ENCODE assay signal across 25 cellular contexts in the genomic region with DNA sequence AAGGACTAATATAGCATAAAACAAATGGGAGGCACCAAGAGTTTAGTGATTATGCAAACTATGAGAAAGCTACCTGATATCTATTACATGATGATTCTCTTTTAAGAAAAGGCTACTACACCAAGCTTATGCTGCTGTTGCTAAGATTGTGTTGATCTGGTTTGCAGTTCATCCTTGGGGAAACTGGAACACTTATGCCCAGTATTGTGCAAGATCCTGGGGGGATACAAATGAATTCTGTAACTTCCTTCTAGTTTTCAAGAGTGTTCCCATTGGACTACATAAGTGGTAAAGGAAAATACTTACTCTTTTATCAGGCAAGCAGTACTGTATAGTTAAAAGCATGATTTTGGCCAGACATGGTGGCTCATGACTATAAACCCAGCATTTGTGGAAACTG. TPM values are rescaled to one million over a fixed set of nuclear protein-coding genes. Genes with fewer than 3 reads are reported as not detected.
DNase-seq lines count a peak whose midpoint lies in the region; ATAC-seq, FAIRE-seq and TF ChIP-seq lines count a peak whose summit lies in the region.
"Had no signal": no experiment of that assay in that cellular context is flagged by ENCODE, and none has a peak within 500 bp of the region (broad histone marks: within the 10 kb centered on the region; RNA-seq: fewer than 3 reads in every experiment).

No MANE protein-coding gene starts in this region.

- H3K9ac ChIP-seq in HepG2 (ENCODE audit: insufficient read depth, low read depth, low read length) = no peak overlapping the region
- H3K9ac ChIP-seq: GM23248 had no signal

- H3K4me1 ChIP-seq in A673 (ENCODE audit: insufficient read depth, low read length, poor library complexity, severe bottlenecking) (peaks cover 39% of the 10 kb centered on the region), HepG2 (ENCODE audit: insufficient read depth, low read length) (peaks cover 9% of the 10 kb centered on the region; the same call in 1 of the 2 replicates), GM23338 (ENCODE audit: insufficient read depth) (peaks cover 15% of the 10 kb centered on the region)
- H3K4me1 ChIP-seq: BE2C had no signal

- H3K4me2 ChIP-seq in HepG2 (ENCODE audit: low read depth, low read length) (no peak overlapping the region), GM23338 (no peak overlapping the region)

- no peak for TF ChIP-seq RAD21 in HepG2 (CRISPR knock-in tag; IDR thresholded peaks at IDR 0.05)

- TF ChIP-seq CTCF in A673 (conservative IDR thresholded peaks at IDR 0.05; ENCODE audit: low read depth, low read length) (no peak), NB4 (IDR thresholded peaks at IDR 0.05; ENCODE audit: low read depth, low read length) (no peak), bronchial epithelial cell (IDR thresholded peaks at IDR 0.05; ENCODE audit: insufficient read depth, low read length, severe bottlenecking) (no peak), HepG2 (CRISPR knock-in tag; IDR thresholded peaks at IDR 0.05) (no peak), GM23338 (conservative IDR thresholded peaks at IDR 0.05; ENCODE audit: low read depth in 2 of 2) (no peak)

- H3K27ac Mint-ChIP-seq in GM23338 = no peak overlapping the region
- H3K27ac Mint-ChIP-seq: HFFc6 had no signal

- H3K4me3 ChIP-seq in A673 (ENCODE audit: low read depth, low read length, poor library complexity, severe bottlenecking) (no peak overlapping the region), NB4 (ENCODE audit: low read depth, low read length) (no peak overlapping the region), bronchial epithelial cell (ENCODE audit: low read depth, low read length) (no peak overlapping the region), HepG2 (replicated peaks in 1 of 3; ENCODE audit: insufficient read depth in 1 of 3, low read depth in 2 of 3, low read length in 3 of 3) (no peak overlapping the region), GM23338 (no peak overlapping the region)
- H3K4me3 ChIP-seq: GM23248, HAP-1 had no signal

- H3K4me3 Mint-ChIP-seq in GM23338 = no peak overlapping the region
- H3K4me3 Mint-ChIP-seq: CD4-positive, alpha-beta memory T cell; HFFc6 had no signal

- in situ Hi-C loops in HepG2 (cut with HindIII; ENCODE audit: extremely low pct_ligation_motif_present, low pct_unique_long_range_greater_than_20kb) = no loop called here

- H3K79me2 ChIP-seq in HepG2 (ENCODE audit: insufficient read depth, low read length) = no peaks in the 10 kb centered on the region
- H3K79me2 ChIP-seq in GM23338 (replicated peaks; ENCODE audit: insufficient read depth) = no peaks in the 10 kb centered on the region

- H3K9me3 Mint-ChIP-seq in GM23338 = peaks cover 3% of the 10 kb centered on the region; the same call in 1 of the 3 replicates

- FAIRE-seq in bronchial epithelial cell (lab: Jason Lieb, UNC) (peak; percentile 28), HepG2 (lab: Jason Lieb, UNC) (no peak)
- FAIRE-seq: A204.1, G401.6, GM12892, H54 had no signal

- no peaks in the 10 kb centered on the region; the same call in 2 of the 3 replicates for H3K36me3 Mint-ChIP-seq in GM23338 (ENCODE audit: low read depth)

- CTCF ChIA-PET in A673 (lab: Charles Lee) = no interaction called here
- CTCF ChIA-PET in HepG2 (lab: Yijun Ruan, JAX; ENCODE audit: low intra/inter-chr PET ratio, low total read pairs) = no interaction called here

- H3K27ac ChIP-seq in A673 (ENCODE audit: low read depth, low read length, poor library complexity, severe bottlenecking) (peak overlapping the region; percentile 33), HepG2 (ENCODE audit: extremely low read length, insufficient read depth, low read length) (no peak overlapping the region), GM23338 (ENCODE audit: low read depth) (no peak overlapping the region)
- H3K27ac ChIP-seq: 22Rv1, GM23248 had no signal

- peaks cover 3% of the 10 kb centered on the region for H3K27me3 Mint-ChIP-seq in GM23338 (ENCODE audit: insufficient read depth, low read depth, poor library complexity)
- H3K27me3 Mint-ChIP-seq: CD4-positive, alpha-beta memory T cell had no signal

- ATAC-seq in HepG2 (no peak), GM19455 (IDR thresholded peaks at IDR 0.05; ENCODE audit: unreplicated experiment) (no peak), GM21825 (IDR thresholded peaks at IDR 0.05; ENCODE audit: unreplicated experiment) (no peak), GM23338 (no peak)

- intact Hi-C loops in A673 (cut with micrococcal nuclease; ENCODE audit: unreplicated experiment) = loop anchor here (5.0 kb wide), 1 partner anchor 35 kb away; no protein-coding TSS in a partner anchor
- intact Hi-C loops in HepG2 (cut with micrococcal nuclease; ENCODE audit: unreplicated experiment) = no loop called here

- H3K9me3 ChIP-seq in A673 (ENCODE audit: low read depth, low read length, poor library complexity, severe bottlenecking) (no peaks in the 10 kb centered on the region), HepG2 (ENCODE audit: low read length) (no peaks in the 10 kb centered on the region)
- H3K9me3 ChIP-seq: BE2C, HAP-1 had no signal

- TF ChIP-seq POLR2A in NB4 (IDR thresholded peaks at IDR 0.05; ENCODE audit: extremely low read depth, insufficient read length) = no peak
- TF ChIP-seq POLR2A in HepG2 (IDR thresholded peaks at IDR 0.05; ENCODE audit: insufficient read depth in 1 of 2, low read depth in 2 of 2, low read length in 2 of 2) = no peak

- no peaks in the 10 kb centered on the region for H3K27me3 ChIP-seq in A673 (replicated peaks; ENCODE audit: insufficient read depth, low read depth, low read length, poor library complexity)
- H3K27me3 ChIP-seq in bronchial epithelial cell (ENCODE audit: control insufficient read depth, insufficient read depth, low read length) = no peaks in the 10 kb centered on the region
- peaks cover 0 to 12% of the 10 kb centered on the region in 2 experiments; a peak in 3 of 5 replicates for H3K27me3 ChIP-seq in HepG2 (ENCODE audit: control insufficient read depth in 1 of 2, insufficient read depth in 2 of 2, low read length in 2 of 2)
- no peaks in the 10 kb centered on the region for H3K27me3 ChIP-seq in GM23338 (ENCODE audit: insufficient read depth)
- H3K27me3 ChIP-seq: BE2C had no signal

- TF ChIP-seq EP300 in HepG2 (IDR thresholded peaks at IDR 0.05; ENCODE audit: low read depth in 2 of 2, low read length in 2 of 2) (no peak), HepG2 (CRISPR knock-in tag; IDR thresholded peaks at IDR 0.05; ENCODE audit: borderline replicate concordance) (no peak)

- H4K20me1 ChIP-seq in HepG2 (ENCODE audit: insufficient read depth, low read length) (no peaks in the 10 kb centered on the region), GM23338 (replicated peaks; ENCODE audit: insufficient read depth) (no peaks in the 10 kb centered on the region)

- POLR2A ChIA-PET in A673 (lab: Charles Lee; ENCODE audit: low non-redundant PET) (interaction anchor here (0.6 kb wide), 1 partner anchor 536 kb away, joined by 3 read pairs; a partner anchor contains a TSS), HepG2 (lab: Yijun Ruan, JAX) (no interaction called here)

- DNase-seq in A673 (ENCODE audit: low spot score) (no peak), NB4 (ENCODE audit: low read depth) (peak; percentile 22), bronchial epithelial cell (ENCODE audit: low read depth) (no peak), HepG2 (ENCODE audit: low spot score) (no peak), GM23338 (ENCODE audit: low spot score) (no peak)
- no peak for DNase-seq in activated CD8-positive, alpha-beta memory T cell treated with anti-CD3 and anti-CD28 coated beads, Interleukin-2, amount 50 U/mL, for 48 hours
- DNase-seq: ACHN; AML-193; BE2C; C1 segment of cervical spinal cord; Calu3; CD4-positive, alpha-beta memory T cell; COR-L47; DMS153; DND-41; GM23248; HFFc6 had no signal

- H3K36me3 ChIP-seq in A673 (ENCODE audit: insufficient read depth, low read length, poor library complexity, severe bottlenecking) = peaks cover 37% of the 10 kb centered on the region
- no peaks in the 10 kb centered on the region for H3K36me3 ChIP-seq in bronchial epithelial cell (ENCODE audit: control insufficient read depth, insufficient read depth, low read length)
- no peaks in the 10 kb centered on the region for H3K36me3 ChIP-seq in HepG2 (replicated peaks in 1 of 2; ENCODE audit: control insufficient read depth in 1 of 2, insufficient read depth in 2 of 2, low read length in 2 of 2)
- no peaks in the 10 kb centered on the region for H3K36me3 ChIP-seq in GM23338 (ENCODE audit: insufficient read depth)
- H3K36me3 ChIP-seq: BE2C, HAP-1 had no signal

- H3K9me2 ChIP-seq in GM23338 (ENCODE audit: insufficient read depth) = 0 out of 2 replicates have a peak, but pooled peaks cover under 1% of the 10 kb centered on the region

- H2AFZ ChIP-seq in HepG2 (ENCODE audit: low read length) (no peak overlapping the region), GM23338 (no peak overlapping the region)
- H2AFZ ChIP-seq: GM23248 had no signal

- peaks cover 7% of the 10 kb centered on the region; the same call in 1 of the 2 replicates for H3F3A ChIP-seq in GM23338 (replicated peaks; ENCODE audit: low read depth)

- BruUV-seq in A673 (replicated peaks; lab: Mats Ljungman, UMichigan) (no TSS peak), HepG2 (replicated peaks; lab: Mats Ljungman, UMichigan) (no TSS peak)

- peaks cover 10% of the 10 kb centered on the region; the same call in 2 of the 3 replicates for H3K4me1 Mint-ChIP-seq in GM23338

RNA-seq across cellular contexts. Expression of a gene that starts 3.1 kb away (rescaled TPM):
- total RNA-seq in A673 (2021) (76.2 and 78.9 TPM in 2 replicates), bronchial epithelial cell (1.3 and 2.6 TPM in 2 replicates), HepG2 (2016; rRNA removed; fragmentation: Illumina TruSeq; extraction: Trizol) (3.9 and 4.4 TPM in 2 replicates)
- total RNA-seq in HepG2 (2016; cell fraction: cytosol; rRNA removed; fragmentation: Illumina TruSeq; extraction: Trizol; ENCODE audit: low read depth) = 0.91 and 0.97 TPM in 2 replicates
- total RNA-seq in HepG2 (2016; cell fraction: insoluble cytoplasmic fraction; rRNA removed; fragmentation: Illumina TruSeq; extraction: Trizol) = 3.6 and 4.5 TPM in 2 replicates
- total RNA-seq in HepG2 (2016; cell fraction: membrane; rRNA removed; fragmentation: Illumina TruSeq; extraction: Trizol) = 1.5 and 1.7 TPM in 2 replicates
- total RNA-seq in HepG2 (2016; cell fraction: nucleus; rRNA removed; fragmentation: Illumina TruSeq; extraction: Trizol) = 1.8 and 2.1 TPM in 2 replicates
- polyA plus RNA-seq in HepG2 (2011; rRNA removed) (0.42 and 0.64 TPM in 2 replicates), GM23338 (2016; fragmentation: Nextera tagmentation; extraction: Ambion mirVana) (14.0 and 15.6 TPM in 2 replicates)
- polyA plus RNA-seq in HepG2 (2011; cell fraction: cytosol; rRNA removed) = 0.35 and 0.45 TPM in 2 replicates
- 0.29 and 0.57 TPM in 2 replicates for polyA plus RNA-seq in HepG2 (2011; cell fraction: nucleus; rRNA removed)
- polyA plus RNA-seq in HepG2 (2012) = 0.74 and 1.0 TPM in 2 replicates
- polyA plus RNA-seq in HepG2 (2016; cell fraction: cytosol; fragmentation: Illumina TruSeq; extraction: Trizol; ENCODE audit: low read depth) = 0.60 and 0.80 TPM in 2 replicates
- polyA plus RNA-seq in HepG2 (2016; cell fraction: insoluble cytoplasmic fraction; fragmentation: Illumina TruSeq; extraction: Trizol; ENCODE audit: low read depth) = 6.2 and 6.7 TPM in 2 replicates
- 0.89 and 0.91 TPM in 2 replicates for polyA plus RNA-seq in HepG2 (2016; cell fraction: membrane; fragmentation: Illumina TruSeq; extraction: Trizol; ENCODE audit: low read depth)
- polyA plus RNA-seq in HepG2 (2016; cell fraction: nucleus; fragmentation: Illumina TruSeq; extraction: Trizol; ENCODE audit: insufficient read depth, low read depth) = 2.8 and 3.6 TPM in 2 replicates
- polyA minus RNA-seq in HepG2 (2011; rRNA and poly(A)+ RNA removed; ENCODE audit: low replicate concordance) = 0.46 and 2.2 TPM in 2 replicates
- 0.40 TPM in 1 of 2 replicates, not detected in the other for polyA minus RNA-seq in HepG2 (2011; cell fraction: cytosol; rRNA and poly(A)+ RNA removed)
- 1.5 TPM in 2 replicates for polyA minus RNA-seq in HepG2 (2011; cell fraction: nucleus; rRNA and poly(A)+ RNA removed)
- total RNA-seq in GM23338 (2014; rRNA removed; shearing (Covaris generic)) = 3.0 and 6.2 TPM in 2 replicates

RNA-seq across cellular contexts. Expression of a gene that starts 30.9 kb away (rescaled TPM):
- 4.0 and 4.9 TPM in 2 replicates for total RNA-seq in A673 (2021)
- 0.51 and 0.79 TPM in 2 replicates for total RNA-seq in bronchial epithelial cell
- total RNA-seq in HepG2 (2016; rRNA removed; fragmentation: Illumina TruSeq; extraction: Trizol) = 0.31 and 0.52 TPM in 2 replicates
- total RNA-seq in HepG2 (2016; cell fraction: cytosol; rRNA removed; fragmentation: Illumina TruSeq; extraction: Trizol; ENCODE audit: low read depth) = 0.40 TPM in 1 of 2 replicates, not detected in the other
- 0.61 and 1.2 TPM in 2 replicates for total RNA-seq in HepG2 (2016; cell fraction: insoluble cytoplasmic fraction; rRNA removed; fragmentation: Illumina TruSeq; extraction: Trizol)
- 0.59 and 1.00 TPM in 2 replicates for total RNA-seq in HepG2 (2016; cell fraction: membrane; rRNA removed; fragmentation: Illumina TruSeq; extraction: Trizol)
- total RNA-seq in HepG2 (2016; cell fraction: nucleus; rRNA removed; fragmentation: Illumina TruSeq; extraction: Trizol) = 1.0 and 1.8 TPM in 2 replicates
- polyA plus RNA-seq in HepG2 (2011; rRNA removed) = 0.57 and 0.70 TPM in 2 replicates
- 0.15 and 0.38 TPM in 2 replicates for polyA plus RNA-seq in HepG2 (2011; cell fraction: cytosol; rRNA removed)
- polyA plus RNA-seq in HepG2 (2011; cell fraction: nucleus; rRNA removed) = 0.21 and 0.83 TPM in 2 replicates
- 0.35 and 0.38 TPM in 2 replicates for polyA plus RNA-seq in HepG2 (2012)
- polyA plus RNA-seq in HepG2 (2016; cell fraction: cytosol; fragmentation: Illumina TruSeq; extraction: Trizol; ENCODE audit: low read depth) = 0.24 and 0.46 TPM in 2 replicates
- 1.4 and 1.5 TPM in 2 replicates for polyA plus RNA-seq in HepG2 (2016; cell fraction: insoluble cytoplasmic fraction; fragmentation: Illumina TruSeq; extraction: Trizol; ENCODE audit: low read depth)
- 0.37 and 0.76 TPM in 2 replicates for polyA plus RNA-seq in HepG2 (2016; cell fraction: membrane; fragmentation: Illumina TruSeq; extraction: Trizol; ENCODE audit: low read depth)
- 2.0 and 2.4 TPM in 2 replicates for polyA plus RNA-seq in HepG2 (2016; cell fraction: nucleus; fragmentation: Illumina TruSeq; extraction: Trizol; ENCODE audit: insufficient read depth, low read depth)
- 0.26 and 0.65 TPM in 2 replicates for polyA minus RNA-seq in HepG2 (2011; rRNA and poly(A)+ RNA removed; ENCODE audit: low replicate concordance)
- 0.18 and 0.40 TPM in 2 replicates for polyA minus RNA-seq in HepG2 (2011; cell fraction: cytosol; rRNA and poly(A)+ RNA removed)
- 1.7 TPM in 2 replicates for polyA minus RNA-seq in HepG2 (2011; cell fraction: nucleus; rRNA and poly(A)+ RNA removed)
- 3.2 and 3.4 TPM in 2 replicates for total RNA-seq in GM23338 (2014; rRNA removed; shearing (Covaris generic))
- polyA plus RNA-seq in GM23338 (2016; fragmentation: Nextera tagmentation; extraction: Ambion mirVana) = 2.9 and 3.3 TPM in 2 replicates

Comparison
In these comparisons a context has a peak if more than half of its experiments do, and no peak if none do; other contexts are left out.
1. RNA of a gene that starts 3.1 kb away (total RNA-seq): 76.2 to 78.9 TPM in A673; 3.0 to 6.2 TPM in GM23338, 0.91 to 4.5 TPM in HepG2 and 1.3 to 2.6 TPM in bronchial epithelial cell; every median in the first group is over 10 times any median in the second.